ENCODE assay signal across 20 cellular contexts in the genomic region with DNA sequence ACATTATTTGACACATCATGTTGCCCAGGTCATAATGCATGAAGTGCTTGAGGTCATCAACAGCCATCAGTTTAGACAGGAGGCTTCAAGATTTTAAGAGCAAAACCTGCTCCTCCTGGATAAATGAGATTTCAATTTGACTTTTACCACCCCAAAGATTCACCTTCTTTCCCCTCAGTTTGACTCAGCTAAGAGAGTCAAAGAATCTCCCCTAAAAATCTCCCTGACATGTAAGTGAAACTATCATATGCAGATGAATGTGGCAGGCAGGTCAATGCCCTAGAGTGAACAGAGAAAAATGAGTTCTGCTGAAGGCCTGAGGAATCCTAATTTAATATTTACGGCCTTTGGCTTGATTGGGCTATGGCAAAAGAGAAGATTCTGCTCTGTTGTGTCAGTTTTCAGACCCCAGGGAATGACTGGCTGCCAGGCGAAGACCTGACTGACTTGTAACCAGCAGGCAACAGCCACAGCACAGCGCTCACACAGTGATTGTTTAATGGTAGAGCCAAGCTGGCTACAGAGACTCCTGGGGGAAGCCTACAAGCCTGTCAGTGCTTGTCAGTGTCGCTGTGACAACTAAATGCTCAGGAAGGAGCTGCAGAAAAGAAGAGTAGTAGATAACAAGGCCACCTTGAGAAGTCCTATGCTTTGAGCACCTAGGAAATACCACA.
"Had no signal": no experiment of that assay in that cellular context is flagged by ENCODE, and none has a peak within 500 bp of the region (broad histone marks: within the 10 kb centered on the region; RNA-seq: fewer than 3 reads in every experiment).

No MANE protein-coding gene starts in this region.

- H3K36me3 ChIP-seq: lower lobe of right lung, right lobe of liver, transverse colon had no signal

- DNase-seq: activated CD4-positive, alpha-beta T cell treated with anti-CD3 and anti-CD28 coated beads, Interleukin-2, amount 10 ng/mL, durations not matched to agents 7 days and 5 days; activated CD4-positive, CD25-positive, alpha-beta regulatory T cell; activated CD8-positive, alpha-beta memory T cell treated with anti-CD3 and anti-CD28 coated beads for 24 hours; activated naive CD4-positive, alpha-beta T cell treated with anti-CD3 and anti-CD28 coated beads for 36 hours; activated T-cell treated with anti-CD3 and anti-CD28 coated beads for 4 hours; cortex of kidney; effector memory CD4-positive, alpha-beta T cell; hypothalamus; immature natural killer cell; left cardiac atrium; lower lobe of right lung; naive B cell; nucleus accumbens; right lobe of liver; T-helper 17 cell; transverse colon had no signal

- H3K9me3 Mint-ChIP-seq: stimulated activated memory B cell treated with anti-CD40 and anti-IgM and Interleukin-4, amounts not matched to agents 10 μg/mL and 1 μg/mL and 100 μg/mL, for 72 hours had no signal

- H3K9me3 ChIP-seq: lower lobe of right lung, right lobe of liver, transverse colon had no signal

- H3K27me3 ChIP-seq: right lobe of liver, transverse colon had no signal

- H3K4me3 Mint-ChIP-seq: activated CD4-positive, alpha-beta T cell treated with anti-CD3 and anti-CD28 coated beads, Interleukin-2, amount 10 ng/mL, durations not matched to agents 7 days and 5 days; activated naive CD4-positive, alpha-beta T cell treated with anti-CD3 and anti-CD28 coated beads for 36 hours; activated T-helper 17 cell treated with anti-CD3 and anti-CD28 coated beads, Interleukin-2, amount 50 U/mL, for 72 hours; immature natural killer cell; naive B cell; stimulated activated memory B cell treated with anti-CD40 and anti-IgM and Interleukin-4, amounts not matched to agents 10 μg/mL and 1 μg/mL and 100 μg/mL, for 72 hours; T-helper 17 cell had no signal

- H3K36me3 Mint-ChIP-seq: naive B cell; stimulated activated memory B cell treated with anti-CD40 and anti-IgM and Interleukin-4, amounts not matched to agents 10 μg/mL and 1 μg/mL and 100 μg/mL, for 72 hours had no signal

- H3K27me3 Mint-ChIP-seq: activated CD4-positive, alpha-beta T cell treated with anti-CD3 and anti-CD28 coated beads, Interleukin-2, amount 10 ng/mL, durations not matched to agents 7 days and 5 days; activated T-helper 17 cell treated with anti-CD3 and anti-CD28 coated beads, Interleukin-2, amount 50 U/mL, for 72 hours; naive B cell; progenitor cell of endocrine pancreas; stimulated activated memory B cell treated with anti-CD40 and anti-IgM and Interleukin-4, amounts not matched to agents 10 μg/mL and 1 μg/mL and 100 μg/mL, for 72 hours; T-helper 17 cell had no signal

- H3K4me1 ChIP-seq: lower lobe of right lung, right lobe of liver, transverse colon had no signal

- H3K27ac ChIP-seq: epithelial cell of prostate, lower lobe of right lung, right lobe of liver, transverse colon had no signal

- H3K4me1 Mint-ChIP-seq: activated CD4-positive, alpha-beta T cell treated with anti-CD3 and anti-CD28 coated beads, Interleukin-2, amount 10 ng/mL, durations not matched to agents 7 days and 5 days; activated T-helper 17 cell treated with anti-CD3 and anti-CD28 coated beads, Interleukin-2, amount 50 U/mL, for 72 hours; immature natural killer cell; naive B cell; stimulated activated memory B cell treated with anti-CD40 and anti-IgM and Interleukin-4, amounts not matched to agents 10 μg/mL and 1 μg/mL and 100 μg/mL, for 72 hours; T-helper 17 cell had no signal

- H3K27ac Mint-ChIP-seq: activated CD4-positive, alpha-beta T cell treated with anti-CD3 and anti-CD28 coated beads, Interleukin-2, amount 10 ng/mL, durations not matched to agents 7 days and 5 days; activated naive CD4-positive, alpha-beta T cell treated with anti-CD3 and anti-CD28 coated beads for 36 hours; activated T-helper 17 cell treated with anti-CD3 and anti-CD28 coated beads, Interleukin-2, amount 50 U/mL, for 72 hours; immature natural killer cell; naive B cell; progenitor cell of endocrine pancreas; stimulated activated memory B cell treated with anti-CD40 and anti-IgM and Interleukin-4, amounts not matched to agents 10 μg/mL and 1 μg/mL and 100 μg/mL, for 72 hours; T-helper 17 cell had no signal

- ATAC-seq: activated T-helper 17 cell treated with anti-CD3 and anti-CD28 coated beads, Interleukin-2, amount 50 U/mL, for 72 hours; left cardiac atrium; lower lobe of right lung; right lobe of liver; stimulated activated memory B cell treated with anti-CD40 and anti-IgM and Interleukin-4, amounts not matched to agents 10 μg/mL and 1 μg/mL and 100 μg/mL, for 72 hours; T-helper 17 cell had no signal

- H3K4me3 ChIP-seq: lower lobe of right lung, right lobe of liver, transverse colon had no signal
